2 cellular contexts compared by ENCODE assay signal in the genomic region with DNA sequence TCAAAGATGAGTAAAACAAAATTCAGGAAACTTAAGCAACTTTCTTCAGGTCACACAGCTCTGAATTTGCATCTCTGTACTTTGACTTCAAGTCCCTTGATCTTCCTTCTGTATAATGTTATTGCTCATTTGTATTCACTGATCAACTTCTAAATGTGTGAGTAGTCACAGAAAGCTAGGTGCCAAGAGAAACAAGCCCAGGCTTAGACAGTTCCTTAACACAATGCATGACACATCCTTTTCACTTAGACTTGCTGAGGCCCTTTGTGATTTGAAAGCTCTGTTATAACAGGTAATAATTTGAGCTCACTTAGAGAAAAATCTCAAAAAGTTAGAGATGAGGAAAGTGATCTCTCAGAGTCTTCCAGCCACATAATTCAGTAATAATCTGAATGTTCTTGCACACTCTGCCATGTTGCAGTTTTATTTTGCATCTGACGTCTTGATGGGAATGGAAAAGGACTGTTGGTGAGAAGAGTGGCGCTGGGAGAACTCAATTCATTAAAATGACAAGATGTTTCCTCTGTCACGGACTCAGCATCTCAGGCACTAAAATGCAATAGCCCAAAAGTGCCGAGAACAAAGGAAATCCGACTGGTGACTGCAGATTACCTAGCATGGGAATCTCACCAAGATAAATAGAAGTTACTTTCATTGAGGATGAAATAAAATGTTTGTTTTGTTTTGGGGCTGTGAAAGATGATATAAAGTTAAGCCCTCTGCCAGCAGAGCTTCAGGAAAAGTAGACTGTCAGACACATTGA.
TF ChIP-seq lines count a peak whose summit lies in the region.

No MANE protein-coding gene starts in this region.

TF ChIP-seq in endothelial cell of umbilical vein, 7 proteins besides CTCF, POLR2A, EP300 and RAD21 (continued from another document):
- TF ChIP-seq, protein P1, sequence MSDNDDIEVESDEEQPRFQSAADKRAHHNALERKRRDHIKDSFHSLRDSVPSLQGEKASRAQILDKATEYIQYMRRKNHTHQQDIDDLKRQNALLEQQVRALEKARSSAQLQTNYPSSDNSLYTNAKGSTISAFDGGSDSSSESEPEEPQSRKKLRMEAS (IDR thresholded peaks at IDR 0.05; ENCODE audit: insufficient read depth, insufficient read length), result no peak
- TF ChIP-seq FOS (IDR thresholded peaks at IDR 0.05; ENCODE audit: borderline replicate concordance, insufficient read depth, low read length) (no peak), POLR2AphosphoS5 (IDR thresholded peaks at IDR 0.05; ENCODE audit: insufficient read depth, low read depth, low read length) (no peak), JUN (IDR thresholded peaks at IDR 0.05; ENCODE audit: borderline replicate concordance, insufficient read depth, insufficient read length, low read depth) (no peak), EZH2 (IDR thresholded peaks at IDR 0.05; ENCODE audit: borderline replicate concordance, low read depth, low read length, severe bottlenecking) (no peak)

TF ChIP-seq in neural cell, 6 proteins besides CTCF, POLR2A, EP300 and RAD21 (continued from another document):
- TF ChIP-seq REST (IDR thresholded peaks at IDR 0.05; ENCODE audit: borderline replicate concordance) (no peak), MXI1 (conservative IDR thresholded peaks at IDR 0.05; ENCODE audit: poor library complexity, severe bottlenecking) (no peak), TAF1 (IDR thresholded peaks at IDR 0.05; ENCODE audit: low read depth) (no peak), EZH2 (IDR thresholded peaks at IDR 0.05; ENCODE audit: borderline replicate concordance, insufficient read depth, low read length, poor library complexity, severe bottlenecking) (no peak)
